Comparison of ENCODE assay signal across 14 cellular contexts in genomic region chr2:166803314-166803986, GRCh38.
DNase-seq lines count a peak whose midpoint lies in the region; ATAC-seq and TF ChIP-seq lines count a peak whose summit lies in the region.
"Had no signal": no experiment of that assay in that cellular context is flagged by ENCODE, and none has a peak within 500 bp of the region (broad histone marks: within the 10 kb centered on the region; RNA-seq: fewer than 3 reads in every experiment).

No MANE protein-coding gene starts in this region.

- no peaks in the 10 kb centered on the region for H3K79me2 ChIP-seq in hepatocyte

- no peak for TF ChIP-seq EP300 in stomach (IDR thresholded peaks at IDR 0.05)

- H3K4me2 ChIP-seq in hepatocyte, result peak overlapping the region; percentile 23

- no peaks in the 10 kb centered on the region for H3K27me3 Mint-ChIP-seq in type B pancreatic cell
- H3K27me3 Mint-ChIP-seq: memory B cell had no signal

- H3K9me3 ChIP-seq in right cardiac atrium (ENCODE audit: control insufficient read depth, low read length), result no peaks in the 10 kb centered on the region
- H3K9me3 ChIP-seq in SJCRH30 (replicated peaks), result no peaks in the 10 kb centered on the region
- H3K9me3 ChIP-seq in hepatocyte (ENCODE audit: low read depth), result no peaks in the 10 kb centered on the region
- peaks cover 0 to 6% (median 0%) of the 10 kb centered on the region in 4 donors for H3K9me3 ChIP-seq in stomach
- H3K9me3 ChIP-seq: pancreas had no signal

- H3K9me2 ChIP-seq in hepatocyte (replicated peaks; ENCODE audit: insufficient read depth), result no peaks in the 10 kb centered on the region

- TF ChIP-seq POLR2A in stomach (IDR thresholded peaks at IDR 0.05), result no peak

- no peak overlapping the region for H3K27ac Mint-ChIP-seq in type B pancreatic cell
- H3K27ac Mint-ChIP-seq: memory B cell had no signal

- DNase-seq in right cardiac atrium (no peak), Right ventricle myocardium inferior (ENCODE audit: missing footprints) (no peak), SJCRH30 (peak; percentile 49 to 81), hepatocyte (ENCODE audit: low spot score) (peak; percentile 29), type B pancreatic cell (ENCODE audit: extremely low spot score, unreplicated experiment) (no peak), stomach (no peak), iPS-NIHi7 (ENCODE audit: extremely low spot score) (no peak), NCI-H2196 (lab: John Stamatoyannopoulos, UW; ENCODE audit: unreplicated experiment) (no peak)
- DNase-seq: activated CD4-positive, CD25-positive, alpha-beta regulatory T cell treated with anti-CD3 and anti-CD28 coated beads, Interleukin-2, amount 50 U/mL, for 72 hours; amygdala; dorsolateral prefrontal cortex; Kasumi-1 had no signal

- H3K4me3 ChIP-seq in right cardiac atrium (ENCODE audit: low read length), result no peak overlapping the region
- H3K4me3 ChIP-seq in SJCRH30, result no peak overlapping the region
- H3K4me3 ChIP-seq in hepatocyte, result no peak overlapping the region
- H3K4me3 ChIP-seq in stomach, result no peak overlapping the region
- H3K4me3 ChIP-seq: dorsolateral prefrontal cortex, pancreas had no signal

- H3K4me1 ChIP-seq in right cardiac atrium (ENCODE audit: control insufficient read depth, insufficient read depth, low read length), result no peaks in the 10 kb centered on the region
- H3K4me1 ChIP-seq in SJCRH30, result peaks cover 17% of the 10 kb centered on the region
- peaks cover 13% of the 10 kb centered on the region for H3K4me1 ChIP-seq in hepatocyte (ENCODE audit: insufficient read depth)
- H3K4me1 ChIP-seq in stomach, result peaks cover 0 to 11% (median 2%) of the 10 kb centered on the region in 4 donors
- H3K4me1 ChIP-seq: pancreas had no signal

- peak overlapping the region; percentile 3 for H3K4me3 Mint-ChIP-seq in type B pancreatic cell
- H3K4me3 Mint-ChIP-seq: memory B cell had no signal

- peak overlapping the region; percentile 25 for H2AFZ ChIP-seq in hepatocyte

- no peaks in the 10 kb centered on the region for H3K27me3 ChIP-seq in right cardiac atrium (ENCODE audit: control insufficient read depth, insufficient read depth)
- no peaks in the 10 kb centered on the region for H3K27me3 ChIP-seq in SJCRH30
- no peaks in the 10 kb centered on the region for H3K27me3 ChIP-seq in hepatocyte
- no peaks in the 10 kb centered on the region for H3K27me3 ChIP-seq in stomach
- H3K27me3 ChIP-seq: dorsolateral prefrontal cortex, pancreas had no signal

- H3K27ac ChIP-seq in right cardiac atrium (ENCODE audit: low read length) (no peak overlapping the region), SJCRH30 (peak overlapping the region; percentile 40), hepatocyte (peak overlapping the region; percentile 27), stomach (peak overlapping the region in 1 of 5 donors; percentile 16)
- H3K27ac ChIP-seq: dorsolateral prefrontal cortex, pancreas had no signal

- H4K20me1 ChIP-seq in hepatocyte (ENCODE audit: insufficient read depth, poor library complexity, severe bottlenecking), result no peaks in the 10 kb centered on the region

- no peaks in the 10 kb centered on the region for H3K9me3 Mint-ChIP-seq in type B pancreatic cell

- TF ChIP-seq CTCF in hepatocyte (IDR thresholded peaks at IDR 0.05; ENCODE audit: poor library complexity) (no peak), type B pancreatic cell (conservative IDR thresholded peaks at IDR 0.05) (no peak), stomach (IDR thresholded peaks at IDR 0.05) (no peak)

- H3K4me1 Mint-ChIP-seq in type B pancreatic cell (ENCODE audit: unreplicated experiment), result peaks cover 15% of the 10 kb centered on the region
- H3K4me1 Mint-ChIP-seq: memory B cell had no signal

- H3K36me3 Mint-ChIP-seq in type B pancreatic cell, result no peaks in the 10 kb centered on the region
- H3K36me3 Mint-ChIP-seq: memory B cell had no signal

- ATAC-seq in right cardiac atrium, result peak; percentile 29 to 33
- ATAC-seq in Right ventricle myocardium inferior, result no peak

- H3K36me3 ChIP-seq in SJCRH30 (no peaks in the 10 kb centered on the region), hepatocyte (replicated peaks; ENCODE audit: insufficient read depth, low read depth) (no peaks in the 10 kb centered on the region), stomach (no peaks in the 10 kb centered on the region)
- H3K36me3 ChIP-seq: pancreas had no signal

- intact Hi-C loops in right cardiac atrium (cut with DNase I) (no loop called here), Right ventricle myocardium inferior (cut with DNase I) (no loop called here), stomach (cut with DNase I; ENCODE audit: low total_unique reads) (no loop called here)

- WGBS in right cardiac atrium, result 27% methylated on average over 6 of the region's 6 CpGs
- 24% methylated on average over 6 of the region's 6 CpGs for WGBS in hepatocyte (ENCODE audit: low lambda C conversion rate, missing lambda C conversion rate)
- WGBS in stomach, 5 donors, result 7 to 24% (median 15%) methylated on average over 6 of the region's 6 CpGs

Comparison
In these comparisons a context has a peak if more than half of its experiments do, and no peak if none do; other contexts are left out.
1. DNase-seq: peak in SJCRH30 (2 of 2) and hepatocyte (single experiment); none in right cardiac atrium (0 of 3), Right ventricle myocardium inferior (single experiment), type B pancreatic cell (single experiment), stomach (single experiment), iPS-NIHi7 (single experiment) and NCI-H2196 (single experiment).